In genomic region chr5:116361171-116361967, GRCh38 we compare ENCODE assay signal across 10 cellular contexts.
DNase-seq lines count a peak whose midpoint lies in the region; ATAC-seq, FAIRE-seq and TF ChIP-seq lines count a peak whose summit lies in the region.
"Had no signal": no experiment of that assay in that cellular context is flagged by ENCODE, and none has a peak within 500 bp of the region (broad histone marks: within the 10 kb centered on the region; RNA-seq: fewer than 3 reads in every experiment).

No MANE protein-coding gene starts in this region.

- no peaks in the 10 kb centered on the region for H3K4me1 Mint-ChIP-seq in astrocyte (ENCODE audit: low read depth, unreplicated experiment)

- H3K27me3 ChIP-seq in astrocyte (ENCODE audit: insufficient read depth, low read length) (peaks cover 4% of the 10 kb centered on the region), MM.1S (replicated peaks; ENCODE audit: insufficient read depth, low read length) (no peaks in the 10 kb centered on the region)

- peak overlapping the region; percentile 73 for H3K4me3 Mint-ChIP-seq in astrocyte (ENCODE audit: unreplicated experiment)
- H3K4me3 Mint-ChIP-seq: activated B cell treated with CpG ODN at 0.5 μM for 24 hours had no signal

- no peak overlapping the region for H3K27ac ChIP-seq in astrocyte (ENCODE audit: low read depth, low read length)
- no peak overlapping the region for H3K27ac ChIP-seq in MM.1S (ENCODE audit: low read length)

- H3K79me2 ChIP-seq in astrocyte (ENCODE audit: insufficient read depth, low read length) = no peaks in the 10 kb centered on the region
- H3K79me2 ChIP-seq in MM.1S (ENCODE audit: low read length) = no peaks in the 10 kb centered on the region

- H3K36me3 ChIP-seq in astrocyte (ENCODE audit: insufficient read depth, low read length) (no peaks in the 10 kb centered on the region), MM.1S (replicated peaks; ENCODE audit: insufficient read depth, low read length) (no peaks in the 10 kb centered on the region)

- DNase-seq in ELF-1 (ENCODE audit: low read depth, low spot score) (peak; percentile 88), astrocyte (ENCODE audit: low read depth) (peak; percentile 8), hippocampal formation (lab: John Stamatoyannopoulos, UW) (peak; percentile 33 to 78), retina (peak; percentile 95), MM.1S (no peak)
- no peak for DNase-seq in activated CD4-positive, alpha-beta T cell treated with anti-CD3 and anti-CD28 coated beads, Interleukin-2, amount 50 U/mL, for 48 hours
- DNase-seq: activated B cell treated with CpG ODN at 0.5 μM for 24 hours had no signal

- H3K9me2 ChIP-seq in MM.1S (replicated peaks; ENCODE audit: insufficient read depth, low read length) = no peaks in the 10 kb centered on the region

- H3F3A ChIP-seq in MM.1S (ENCODE audit: insufficient read depth, low read length) = peaks cover 10% of the 10 kb centered on the region; the same call in 1 of the 2 replicates

- TF ChIP-seq CTCF in astrocyte (IDR thresholded peaks at IDR 0.05; ENCODE audit: insufficient read depth, low read depth, low read length) = no peak
- TF ChIP-seq CTCF in MM.1S (IDR thresholded peaks at IDR 0.05; ENCODE audit: low read length) = no peak

- peaks cover 13% of the 10 kb centered on the region for H3K27me3 Mint-ChIP-seq in astrocyte (ENCODE audit: low read depth, unreplicated experiment)
- H3K27me3 Mint-ChIP-seq: activated B cell treated with CpG ODN at 0.5 μM for 24 hours had no signal

- peak overlapping the region; percentile 86 for H3K4me2 ChIP-seq in astrocyte (ENCODE audit: low read length)
- H3K4me2 ChIP-seq in MM.1S (ENCODE audit: low read depth, low read length) = no peak overlapping the region

- H3K4me3 ChIP-seq in astrocyte (ENCODE audit: insufficient read depth, low read depth, low read length) (peak overlapping the region; percentile 46), MM.1S (ENCODE audit: low read length) (no peak overlapping the region)
- H3K4me3 ChIP-seq: lung had no signal

- peak overlapping the region; percentile 59 for H3K9ac ChIP-seq in astrocyte (ENCODE audit: low read length)
- no peak overlapping the region for H3K9ac ChIP-seq in MM.1S (ENCODE audit: low read length)

- peak overlapping the region; percentile 79 for H2AFZ ChIP-seq in astrocyte (ENCODE audit: low read depth, low read length)
- H2AFZ ChIP-seq in MM.1S (ENCODE audit: low read length) = no peak overlapping the region

- no peak for ATAC-seq in HG02840 (IDR thresholded peaks at IDR 0.05; ENCODE audit: low FRiP score, unreplicated experiment)
- no peak for ATAC-seq in GM21786 (IDR thresholded peaks at IDR 0.05; ENCODE audit: unreplicated experiment)

- no peaks in the 10 kb centered on the region for H3K36me3 Mint-ChIP-seq in astrocyte (ENCODE audit: low read depth, unreplicated experiment)

- H3K9me3 ChIP-seq in astrocyte (ENCODE audit: insufficient read depth, low read depth, low read length) (no peaks in the 10 kb centered on the region), MM.1S (replicated peaks; ENCODE audit: insufficient read depth, low read length) (no peaks in the 10 kb centered on the region)

- H3K4me1 ChIP-seq in astrocyte (ENCODE audit: insufficient read depth, low read length) = no peaks in the 10 kb centered on the region
- H3K4me1 ChIP-seq in MM.1S (ENCODE audit: low read length) = peaks cover 26% of the 10 kb centered on the region

- no peak overlapping the region for H3K27ac Mint-ChIP-seq in astrocyte (ENCODE audit: unreplicated experiment)
- H3K27ac Mint-ChIP-seq: activated B cell treated with CpG ODN at 0.5 μM for 24 hours had no signal

- H3K9me3 Mint-ChIP-seq in astrocyte (ENCODE audit: unreplicated experiment) = peaks cover 2% of the 10 kb centered on the region
- H3K9me3 Mint-ChIP-seq: activated B cell treated with CpG ODN at 0.5 μM for 24 hours had no signal

- H4K20me1 ChIP-seq in astrocyte (ENCODE audit: insufficient read depth, low read length) (no peaks in the 10 kb centered on the region), MM.1S (ENCODE audit: insufficient read depth, low read length) (no peaks in the 10 kb centered on the region)

- FAIRE-seq in astrocyte (lab: Jason Lieb, UNC) = no peak

Comparison
In these comparisons a context has a peak if more than half of its experiments do, and no peak if none do; other contexts are left out.
1. DNase-seq: peak in ELF-1 (single experiment), astrocyte (single experiment), hippocampal formation (2 of 2) and retina (single experiment); none in MM.1S (single experiment) and activated CD4-positive, alpha-beta T cell treated with anti-CD3 and anti-CD28 coated beads, Interleukin-2, amount 50 U/mL, for 48 hours (0 of 2).